In genomic region chr15:71096676-71097075, GRCh38 we compare ENCODE assay signal across 1 cellular context.
TF ChIP-seq lines count a peak whose summit lies in the region.

No MANE protein-coding gene starts in this region.

TF ChIP-seq in SK-N-SH treated with all-trans-retinoic acid at 6 μM for 48 hours, 23 proteins besides CTCF, POLR2A, EP300 and RAD21:
- TF ChIP-seq CSRNP3 (CRISPR knock-in tag; IDR thresholded peaks at IDR 0.05) (no peak), ZC3H10 (CRISPR knock-in tag; IDR thresholded peaks at IDR 0.05) (no peak), OSR1 (CRISPR knock-in tag; IDR thresholded peaks at IDR 0.05) (no peak), ZNF8 (CRISPR knock-in tag; IDR thresholded peaks at IDR 0.05) (no peak), ZFP3 (CRISPR knock-in tag; IDR thresholded peaks at IDR 0.05) (no peak), TOX (CRISPR knock-in tag; IDR thresholded peaks at IDR 0.05; ENCODE audit: borderline replicate concordance) (no peak), ARNTL (CRISPR knock-in tag; IDR thresholded peaks at IDR 0.05; ENCODE audit: borderline replicate concordance, low read depth) (no peak), ZNF70 (CRISPR knock-in tag; IDR thresholded peaks at IDR 0.05) (no peak), CREB5 (CRISPR knock-in tag; IDR thresholded peaks at IDR 0.05; ENCODE audit: low read depth) (no peak)
